15 cellular contexts compared by ENCODE assay signal in the genomic region with DNA sequence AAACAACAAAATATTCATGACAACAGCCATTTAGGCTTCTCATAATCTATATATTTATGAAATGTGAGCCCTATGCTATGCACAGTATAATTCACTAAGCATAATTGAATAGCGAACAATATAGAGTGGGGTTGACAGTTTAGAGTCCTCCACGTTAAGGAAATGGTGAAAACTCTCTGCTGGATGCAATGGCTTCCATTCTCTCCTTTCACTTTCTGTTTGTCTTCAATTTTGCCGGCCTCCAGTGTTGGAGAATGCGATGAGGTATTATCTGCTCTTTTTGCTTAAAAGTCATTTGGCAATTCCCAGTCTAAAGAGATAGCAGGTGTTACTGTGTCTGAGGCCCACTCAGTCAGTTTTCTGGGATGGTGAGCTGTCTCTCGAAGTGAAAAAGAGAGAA. TPM values are rescaled to one million over a fixed set of nuclear protein-coding genes. Genes with fewer than 3 reads are reported as not detected.
DNase-seq lines count a peak whose midpoint lies in the region; ATAC-seq and TF ChIP-seq lines count a peak whose summit lies in the region.
"Had no signal": no experiment of that assay in that cellular context is flagged by ENCODE, and none has a peak within 500 bp of the region (broad histone marks: within the 10 kb centered on the region; RNA-seq: fewer than 3 reads in every experiment).

No MANE protein-coding gene starts in this region.

- peaks cover 0 to 2% (median 0%) of the 10 kb centered on the region in 4 donors for H3K4me1 Mint-ChIP-seq in naive thymus-derived CD8-positive, alpha-beta T cell

- H3K27me3 ChIP-seq in breast epithelium (no peaks in the 10 kb centered on the region), neuronal stem cell (ENCODE audit: control insufficient read depth in 3 of 3, insufficient read depth in 3 of 3, low read depth in 1 of 3, low read length in 3 of 3) (no peaks in the 10 kb centered on the region)
- H3K27me3 ChIP-seq: SJSA1 had no signal

- H2BK5ac ChIP-seq in neuronal stem cell (ENCODE audit: low read length), result no peak overlapping the region

- POLR2A ChIA-PET in naive thymus-derived CD8-positive, alpha-beta T cell (lab: Charles Lee), result no interaction called here

- H4K8ac ChIP-seq in neuronal stem cell (ENCODE audit: low read depth, low read length), result no peak overlapping the region

- no peak overlapping the region for H3K23ac ChIP-seq in neuronal stem cell (ENCODE audit: low read depth, low read length, poor library complexity)

- no peak overlapping the region for H3K9ac ChIP-seq in neuronal stem cell (ENCODE audit: low read depth, low read length, poor library complexity)

- H3K4me3 Mint-ChIP-seq in naive thymus-derived CD8-positive, alpha-beta T cell, result peak overlapping the region in 4 of 10 donors; percentile 1 to 40 (median 6)
- H3K4me3 Mint-ChIP-seq: stimulated activated naive CD8-positive, alpha-beta T cell treated with anti-CD3 and anti-CD28 coated beads, Interleukin-15, Interleukin-2, amounts not matched to agents 100 ng/mL and 50 ng/mL, for 24 hours had no signal

- no peak overlapping the region for H2BK120ac ChIP-seq in neuronal stem cell (ENCODE audit: low read depth, low read length)

- ATAC-seq in naive thymus-derived CD8-positive, alpha-beta T cell, result no peak
- no peak for ATAC-seq in HG02884 (IDR thresholded peaks at IDR 0.05; ENCODE audit: unreplicated experiment)

- no peaks in the 10 kb centered on the region for H3K9me3 ChIP-seq in breast epithelium
- H3K9me3 ChIP-seq in neuronal stem cell (replicated peaks in 1 of 2; ENCODE audit: control insufficient read depth in 2 of 2, insufficient read depth in 1 of 2, low read depth in 1 of 2, low read length in 2 of 2), result no peaks in the 10 kb centered on the region
- H3K9me3 ChIP-seq: SJSA1 had no signal

- intact Hi-C loops in breast epithelium (cut with DNase I; ENCODE audit: low total_unique reads), result no loop called here

- DNase-seq in DMS53 (lab: John Stamatoyannopoulos, UW), result peak; percentile 40
- DNase-seq in M059J (ENCODE audit: low read depth), result peak; percentile 42
- no peak for DNase-seq in breast epithelium (ENCODE audit: low spot score in 2 of 2)
- DNase-seq in neuronal stem cell (ENCODE audit: low spot score), result no peak
- no peak for DNase-seq in naive thymus-derived CD8-positive, alpha-beta T cell
- no peak for DNase-seq in activated effector memory CD4-positive, alpha-beta T cell treated with anti-CD3 and anti-CD28 coated beads, Interleukin-2, amount 50 U/mL, for 16 hours
- DNase-seq: cerebellar nuclear complex, MV-4-11, NCI-H510A, occipital lobe had no signal

- H3K4me1 ChIP-seq in breast epithelium, result no peaks in the 10 kb centered on the region
- peaks cover 0 to 3% of the 10 kb centered on the region in 2 donors for H3K4me1 ChIP-seq in neuronal stem cell (ENCODE audit: control insufficient read depth in 2 of 2, insufficient read depth in 1 of 2, low read depth in 1 of 2, low read length in 2 of 2)
- H3K4me1 ChIP-seq: SJSA1 had no signal

- H3K36me3 ChIP-seq in breast epithelium (no peaks in the 10 kb centered on the region), neuronal stem cell (replicated peaks in 1 of 2; ENCODE audit: control insufficient read depth in 2 of 2, insufficient read depth in 2 of 2, low read length in 2 of 2) (no peaks in the 10 kb centered on the region)
- H3K36me3 ChIP-seq: SJSA1 had no signal

- WGBS in neuronal stem cell (ENCODE audit: extremely low coverage in 2 of 2, insufficient read length in 2 of 2, insufficient replicate concordance in 1 of 2), 2 donors, result no CpG with 5 or more reads among the region's 5 CpGs

- no peaks in the 10 kb centered on the region for H3K79me1 ChIP-seq in neuronal stem cell (ENCODE audit: low read depth, low read length)

- no peak overlapping the region for H2AK5ac ChIP-seq in neuronal stem cell (ENCODE audit: low read depth, low read length)

- H3K4me3 ChIP-seq in breast epithelium (peak overlapping the region in 2 of 3 donors; percentile 22 to 43), neuronal stem cell (ENCODE audit: low read length in 2 of 2) (no peak overlapping the region)
- H3K4me3 ChIP-seq: SJSA1 had no signal

- no peak overlapping the region for H4K91ac ChIP-seq in neuronal stem cell (ENCODE audit: low read depth, low read length, poor library complexity)

- H2BK15ac ChIP-seq in neuronal stem cell (ENCODE audit: low read length), result no peak overlapping the region

- no peak for TF ChIP-seq CTCF in breast epithelium (IDR thresholded peaks at IDR 0.05)

- no peaks in the 10 kb centered on the region for H3K9me3 Mint-ChIP-seq in naive thymus-derived CD8-positive, alpha-beta T cell
- H3K9me3 Mint-ChIP-seq: activated T-helper 2 cell treated with anti-CD3 and anti-CD28 coated beads, Interferon-gamma antibody, Interleukin-2, Interleukin-4, amounts not matched to agents 10 μg/mL and 5 μg/mL and 100 μg/mL, durations not matched to agents 14 hours and 24 hours and 36 hours; stimulated activated naive CD8-positive, alpha-beta T cell treated with anti-CD3 and anti-CD28 coated beads, Interleukin-15, Interleukin-2, amounts not matched to agents 100 ng/mL and 50 ng/mL, for 24 hours had no signal

- no peak overlapping the region for H2BK12ac ChIP-seq in neuronal stem cell (ENCODE audit: low read length)

- H3K4ac ChIP-seq in neuronal stem cell (ENCODE audit: low read length), result no peak overlapping the region

- no peaks in the 10 kb centered on the region for H3K36me3 Mint-ChIP-seq in naive thymus-derived CD8-positive, alpha-beta T cell

- TF ChIP-seq POLR2A in breast epithelium (IDR thresholded peaks at IDR 0.05), result no peak

- H3K27ac Mint-ChIP-seq in naive thymus-derived CD8-positive, alpha-beta T cell, result no peak overlapping the region
- H3K27ac Mint-ChIP-seq: activated T-helper 2 cell treated with anti-CD3 and anti-CD28 coated beads, Interferon-gamma antibody, Interleukin-2, Interleukin-4, amounts not matched to agents 10 μg/mL and 5 μg/mL and 100 μg/mL, durations not matched to agents 14 hours and 24 hours and 36 hours; stimulated activated naive CD8-positive, alpha-beta T cell treated with anti-CD3 and anti-CD28 coated beads, Interleukin-15, Interleukin-2, amounts not matched to agents 100 ng/mL and 50 ng/mL, for 24 hours had no signal

- H3K27ac ChIP-seq in breast epithelium, result no peak overlapping the region
- no peak overlapping the region for H3K27ac ChIP-seq in neuronal stem cell (replicated peaks; ENCODE audit: low read length)
- H3K27ac ChIP-seq: SJSA1 had no signal

- H3K18ac ChIP-seq in neuronal stem cell (ENCODE audit: low read length), result no peak overlapping the region

- peak overlapping the region; percentile 78 for H2AFZ ChIP-seq in neuronal stem cell (ENCODE audit: low read length)

- no peak overlapping the region for H3K14ac ChIP-seq in neuronal stem cell (ENCODE audit: low read length)

- peaks cover 2 to 19% (median 11%) of the 10 kb centered on the region in 5 donors for H3K27me3 Mint-ChIP-seq in naive thymus-derived CD8-positive, alpha-beta T cell

- no peak overlapping the region for H3K4me2 ChIP-seq in neuronal stem cell (ENCODE audit: insufficient read depth, low read length, poor library complexity, severe bottlenecking)

RNA-seq across cellular contexts. Expression of a gene that starts 52.1 kb away (rescaled TPM):
- total RNA-seq in M059J (2014; rRNA removed; shearing (Covaris generic)), result not detected in 2 replicates
- 1 to 10 TPM; 1.6 to 4.6 (median 1.6) TPM for total RNA-seq in breast epithelium
- 1.2 TPM for polyA plus RNA-seq in neuronal stem cell (2013, experiment 1 of 2)
- 1.3 TPM for polyA plus RNA-seq in neuronal stem cell (2013, experiment 2 of 2)
- total RNA-seq in naive thymus-derived CD8-positive, alpha-beta T cell, result not detected
- not detected for polyA plus RNA-seq in naive thymus-derived CD8-positive, alpha-beta T cell
- total RNA-seq: activated T-helper 2 cell treated with anti-CD3 and anti-CD28 coated beads, Interferon-gamma antibody, Interleukin-2, Interleukin-4, amounts not matched to agents 10 μg/mL and 5 μg/mL and 100 μg/mL, durations not matched to agents 14 hours and 24 hours and 36 hours; SJSA1 had no signal
- polyA plus RNA-seq: keratinocyte had no signal

Comparison
In these comparisons a context has a peak if more than half of its experiments do, and no peak if none do; other contexts are left out.
1. DNase-seq: peak in DMS53 (single experiment) and M059J (single experiment); none in breast epithelium (0 of 2), neuronal stem cell (single experiment), naive thymus-derived CD8-positive, alpha-beta T cell (0 of 10) and activated effector memory CD4-positive, alpha-beta T cell treated with anti-CD3 and anti-CD28 coated beads, Interleukin-2, amount 50 U/mL, for 16 hours (single experiment).
2. H3K4me3 ChIP-seq: peak in breast epithelium (2 of 3); none in neuronal stem cell (0 of 2).